8 cellular contexts compared by ENCODE assay signal in genomic region chr13:99614465-99614885, GRCh38. TPM values are rescaled to one million over a fixed set of nuclear protein-coding genes. Genes with fewer than 3 reads are reported as not detected.
A peak's percentile ranks its signal among the peaks of the same experiment; 100 is the strongest.
DNase-seq lines count a peak whose midpoint lies in the region; ATAC-seq and TF ChIP-seq lines count a peak whose summit lies in the region.

No MANE protein-coding gene starts in this region.

- H3K4me1 ChIP-seq in Caco-2 (peaks cover 3% of the 10 kb centered on the region; the same call in 1 of the 2 replicates), hepatocyte (ENCODE audit: insufficient read depth) (peaks cover 5% of the 10 kb centered on the region), trophoblast cell (ENCODE audit: control insufficient read depth in 1 of 2, insufficient read depth in 2 of 2, low read length in 2 of 2) (peaks cover 9 to 14% of the 10 kb centered on the region in 2 experiments)

- H3K4me1 Mint-ChIP-seq in Caco-2 (ENCODE audit: low read depth, unreplicated experiment): no peaks in the 10 kb centered on the region

- CTCF ChIA-PET in Caco-2 (lab: Charles Lee): interaction anchor here (0.5 to 1.1 kb wide), 2 partner anchors 36 to 413 kb away, joined by 4 to 7 read pairs; no protein-coding TSS in a partner anchor

- H4K12ac ChIP-seq in trophoblast cell (ENCODE audit: low read depth, low read length): no peak overlapping the region

- POLR2A ChIA-PET in Caco-2 (lab: Charles Lee): no interaction called here

- no peaks in the 10 kb centered on the region for H3K36me3 ChIP-seq in Caco-2 (ENCODE audit: control insufficient read depth, insufficient read depth, low read length)
- no peaks in the 10 kb centered on the region for H3K36me3 ChIP-seq in hepatocyte (replicated peaks; ENCODE audit: insufficient read depth, low read depth)
- no peaks in the 10 kb centered on the region for H3K36me3 ChIP-seq in trophoblast cell (ENCODE audit: control insufficient read depth in 1 of 2, insufficient read depth in 2 of 2, low read length in 2 of 2)

- WGBS in hepatocyte (ENCODE audit: low lambda C conversion rate, missing lambda C conversion rate): 59% methylated on average over 9 of the region's 9 CpGs
- WGBS in trophoblast cell (ENCODE audit: extremely low coverage, insufficient coverage, insufficient read length): no CpG with 5 or more reads among the region's 9 CpGs

- H4K8ac ChIP-seq in trophoblast cell (ENCODE audit: low read depth, low read length): no peak overlapping the region

- H3K4ac ChIP-seq in trophoblast cell (ENCODE audit: low read depth, low read length): no peak overlapping the region

- H3K9ac ChIP-seq in trophoblast cell (ENCODE audit: low read length): no peak overlapping the region

- H2BK120ac ChIP-seq in trophoblast cell (ENCODE audit: insufficient read depth, low read length, poor library complexity): no peak overlapping the region

- no peaks in the 10 kb centered on the region for H3K79me1 ChIP-seq in trophoblast cell (ENCODE audit: low read length)

- H3K23ac ChIP-seq in trophoblast cell (ENCODE audit: low read length): no peak overlapping the region

- H3K4me3 Mint-ChIP-seq in Caco-2 (ENCODE audit: unreplicated experiment): no peak overlapping the region

- peak; percentile 47 to 49 for DNase-seq in Caco-2
- peak; percentile 50 for DNase-seq in SW480 (ENCODE audit: low spot score)
- peak; percentile 42 for DNase-seq in hepatocyte (ENCODE audit: low spot score)
- no peak for DNase-seq in GDM1 (lab: John Stamatoyannopoulos, UW)
- DNase-seq in amygdala (lab: John Stamatoyannopoulos, UW): no peak
- DNase-seq in trophoblast cell: no peak

- H3K27me3 Mint-ChIP-seq in Caco-2 (ENCODE audit: insufficient read depth, unreplicated experiment): no peaks in the 10 kb centered on the region

- H2BK12ac ChIP-seq in trophoblast cell (ENCODE audit: low read length): no peak overlapping the region

- no peak overlapping the region for H2BK5ac ChIP-seq in trophoblast cell (ENCODE audit: low read depth, low read length, poor library complexity)

- BruUV-seq in Caco-2 (replicated peaks; lab: Mats Ljungman, UMichigan): no TSS peak

- no peak overlapping the region for H3K27ac Mint-ChIP-seq in Caco-2 (ENCODE audit: unreplicated experiment)

- H4K91ac ChIP-seq in trophoblast cell (ENCODE audit: low read depth, low read length): no peak overlapping the region

- H3K14ac ChIP-seq in trophoblast cell (ENCODE audit: low read length): no peak overlapping the region

- H3K36me3 Mint-ChIP-seq in Caco-2 (ENCODE audit: insufficient read depth, unreplicated experiment): no peaks in the 10 kb centered on the region

- no peaks in the 10 kb centered on the region for H3K9me3 Mint-ChIP-seq in Caco-2 (ENCODE audit: unreplicated experiment)

- no peaks in the 10 kb centered on the region for H3K27me3 ChIP-seq in Caco-2 (replicated peaks; ENCODE audit: control insufficient read depth, insufficient read depth, low read length)
- H3K27me3 ChIP-seq in hepatocyte: no peaks in the 10 kb centered on the region
- no peaks in the 10 kb centered on the region for H3K27me3 ChIP-seq in trophoblast cell (ENCODE audit: insufficient read depth, low read length)

- H4K20me1 ChIP-seq in hepatocyte (ENCODE audit: insufficient read depth, poor library complexity, severe bottlenecking): no peaks in the 10 kb centered on the region

- no peak overlapping the region for H2AFZ ChIP-seq in hepatocyte
- H2AFZ ChIP-seq in trophoblast cell (ENCODE audit: insufficient read depth, low read length, poor library complexity): no peak overlapping the region

- TF ChIP-seq CTCF in Caco-2 (IDR thresholded peaks at IDR 0.05; ENCODE audit: insufficient read depth in 1 of 2, low read depth in 1 of 2, low read length in 1 of 2, severe bottlenecking in 1 of 2, unreplicated experiment in 1 of 2) (peak in 1 of 2 experiments; percentile 70), hepatocyte (IDR thresholded peaks at IDR 0.05; ENCODE audit: poor library complexity) (peak; percentile 26)

- no peak overlapping the region for H3K27ac ChIP-seq in hepatocyte
- H3K27ac ChIP-seq in trophoblast cell (ENCODE audit: low read depth, low read length): no peak overlapping the region

- no peaks in the 10 kb centered on the region for H3K9me2 ChIP-seq in hepatocyte (replicated peaks; ENCODE audit: insufficient read depth)

- intact Hi-C loops in Caco-2 (cut with micrococcal nuclease; ENCODE audit: unreplicated experiment): loop anchor here (1.0 kb wide), 3 partner anchors 36 to 172 kb away; no protein-coding TSS in a partner anchor

- no peak overlapping the region for H2AK5ac ChIP-seq in trophoblast cell (ENCODE audit: low read length)

- H3K18ac ChIP-seq in trophoblast cell (ENCODE audit: low read length): no peak overlapping the region

- ATAC-seq in GM19023 (IDR thresholded peaks at IDR 0.05; ENCODE audit: unreplicated experiment): peak; percentile 80
- peak; percentile 85 for ATAC-seq in HG03354 (IDR thresholded peaks at IDR 0.05; ENCODE audit: poor library complexity, severe bottlenecking, unreplicated experiment)

- H3K4me2 ChIP-seq in hepatocyte: no peak overlapping the region
- H3K4me2 ChIP-seq in trophoblast cell (ENCODE audit: low read length): no peak overlapping the region

- H3K4me3 ChIP-seq in Caco-2 (ENCODE audit: low read depth, low read length) (no peak overlapping the region), hepatocyte (no peak overlapping the region), trophoblast cell (ENCODE audit: low read depth, low read length) (no peak overlapping the region)

- H3K9me3 ChIP-seq in Caco-2 (no peaks in the 10 kb centered on the region), hepatocyte (ENCODE audit: low read depth) (no peaks in the 10 kb centered on the region), trophoblast cell (ENCODE audit: insufficient read depth, low read depth, low read length) (no peaks in the 10 kb centered on the region)

- H3K79me2 ChIP-seq in hepatocyte (peaks cover 3% of the 10 kb centered on the region), trophoblast cell (ENCODE audit: control insufficient read depth, insufficient read depth, low read length, poor library complexity) (no peaks in the 10 kb centered on the region)

RNA-seq across cellular contexts. Expression of gene CLYBL, which starts 8.0 kb away (rescaled TPM):
- 2.1 and 2.6 TPM in 2 replicates for total RNA-seq in Caco-2 (2022)
- total RNA-seq in hepatocyte: 10.0 TPM in 2 replicates
- 11.4 and 12.1 TPM in 2 replicates for polyA plus RNA-seq in hepatocyte
- 3.1 and 3.5 TPM in 2 replicates for polyA plus RNA-seq in trophoblast cell (2013)

Comparison
In these comparisons a context has a peak if more than half of its experiments do, and no peak if none do; other contexts are left out.
1. DNase-seq: peak in Caco-2 (2 of 2), SW480 (single experiment) and hepatocyte (single experiment); none in GDM1 (single experiment), amygdala (0 of 56) and trophoblast cell (0 of 2).